In genomic region chr12:19613051-19613535, GRCh38 we compare ENCODE assay signal across 24 cellular contexts.
"Had no signal": no experiment of that assay in that cellular context is flagged by ENCODE, and none has a peak within 500 bp of the region (broad histone marks: within the 10 kb centered on the region; RNA-seq: fewer than 3 reads in every experiment).

No MANE protein-coding gene starts in this region.

- H3K27me3 ChIP-seq: colonic mucosa, dorsolateral prefrontal cortex, esophagus muscularis mucosa, foreskin keratinocyte, gastrocnemius medialis, heart right ventricle had no signal

- FAIRE-seq: endometrium, islet of Langerhans, keratinocyte had no signal

- H3K4me3 ChIP-seq: colonic mucosa, dorsolateral prefrontal cortex, esophagus muscularis mucosa, gastrocnemius medialis, heart right ventricle, left ventricle myocardium inferior, lower lobe of right lung had no signal

- H3K4me1 ChIP-seq: colonic mucosa, esophagus muscularis mucosa, foreskin keratinocyte, gastrocnemius medialis, heart right ventricle, left ventricle myocardium inferior, lower lobe of right lung had no signal

- DNase-seq: colonic mucosa; cortex of kidney; dorsolateral prefrontal cortex; effector CD4-positive, alpha-beta T cell; effector memory CD8-positive, alpha-beta T cell; endodermal cell; foreskin keratinocyte; gastrocnemius medialis; glutamatergic neuron; head of caudate nucleus; heart right ventricle; hippocampal formation; left cardiac atrium; left ventricle myocardium inferior; lower lobe of right lung; mammary epithelial cell; mesendoderm; midbrain; naive thymus-derived CD4-positive, alpha-beta T cell; natural killer cell had no signal

- H3K9me3 ChIP-seq: colonic mucosa, esophagus muscularis mucosa, gastrocnemius medialis had no signal

- H3K27ac ChIP-seq: colonic mucosa, dorsolateral prefrontal cortex, esophagus muscularis mucosa, foreskin keratinocyte, gastrocnemius medialis, heart right ventricle, left ventricle myocardium inferior, lower lobe of right lung had no signal

- ATAC-seq: effector memory CD8-positive, alpha-beta T cell; foreskin keratinocyte; gastrocnemius medialis; heart right ventricle; left cardiac atrium; lower lobe of right lung; naive thymus-derived CD4-positive, alpha-beta T cell; natural killer cell had no signal

- H3K36me3 ChIP-seq: colonic mucosa, esophagus muscularis mucosa, gastrocnemius medialis, heart right ventricle, left ventricle myocardium inferior, lower lobe of right lung had no signal
